ENCODE assay signal across 11 cellular contexts in the genomic region with DNA sequence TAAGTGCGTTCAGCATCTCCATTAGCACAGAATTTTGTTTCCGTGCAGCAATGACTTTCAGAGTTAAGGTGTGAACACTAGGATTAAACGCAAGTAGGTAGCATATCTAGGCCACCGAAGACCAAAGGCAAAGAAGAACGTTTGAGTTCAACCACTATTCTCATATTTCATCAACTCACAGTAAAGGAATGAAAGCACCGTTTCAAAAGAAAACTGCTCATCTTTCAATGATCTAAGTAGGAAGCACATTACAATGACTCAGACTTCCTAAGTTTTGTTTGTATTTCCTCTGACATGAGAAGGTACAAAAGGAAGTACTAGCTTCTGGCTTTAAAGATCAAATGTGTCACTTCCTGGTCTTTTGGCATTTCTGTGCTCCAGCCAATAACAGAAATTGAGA. TPM values are rescaled to one million over a fixed set of nuclear protein-coding genes. Genes with fewer than 3 reads are reported as not detected.
DNase-seq lines count a peak whose midpoint lies in the region; ATAC-seq and TF ChIP-seq lines count a peak whose summit lies in the region.
"Had no signal": no experiment of that assay in that cellular context is flagged by ENCODE, and none has a peak within 500 bp of the region (broad histone marks: within the 10 kb centered on the region; RNA-seq: fewer than 3 reads in every experiment).

No MANE protein-coding gene starts in this region.

- intact Hi-C loops in activated CD4-positive, alpha-beta T cell treated with anti-CD3 and anti-CD28 coated beads for 36 hours (cut with DNase I, micrococcal nuclease), result loop anchor here (1.0 to 5.0 kb wide), 6 partner anchors 14 to 180 kb away; partner anchors contain the start of gene SPPL3 (in 1 of the 2)

- POLR2A ChIA-PET in activated CD4-positive, alpha-beta T cell treated with anti-CD3 and anti-CD28 coated beads for 36 hours (lab: Charles Lee), result interaction anchor here (0.8 to 1.1 kb wide), 2 partner anchors 49 to 52 kb away, joined by 4 to 5 read pairs; no protein-coding TSS in a partner anchor
- POLR2A ChIA-PET in RWPE1 (lab: Yijun Ruan, JAX; ENCODE audit: low non-redundant PET), result no interaction called here

- no peaks in the 10 kb centered on the region for H3K27me3 Mint-ChIP-seq in activated CD4-positive, alpha-beta T cell treated with anti-CD3 and anti-CD28 coated beads for 36 hours
- no peaks in the 10 kb centered on the region for H3K27me3 Mint-ChIP-seq in endothelial cell (ENCODE audit: unreplicated experiment)
- no peaks in the 10 kb centered on the region for H3K27me3 Mint-ChIP-seq in mesothelial cell of epicardium (ENCODE audit: low read depth)

- TF ChIP-seq CTCF in RWPE1 (conservative IDR thresholded peaks at IDR 0.05; ENCODE audit: low read depth), result no peak
- no peak for TF ChIP-seq CTCF in endothelial cell (IDR thresholded peaks at IDR 0.05; ENCODE audit: unreplicated experiment)
- TF ChIP-seq CTCF in mesothelial cell of epicardium (IDR thresholded peaks at IDR 0.05; ENCODE audit: unreplicated experiment), result no peak

- CTCF ChIA-PET in activated CD4-positive, alpha-beta T cell treated with anti-CD3 and anti-CD28 coated beads for 36 hours (lab: Charles Lee), result interaction anchor here (1.1 to 1.6 kb wide), 4 partner anchors 9 to 221 kb away, joined by 3 to 7 read pairs (median 3); no protein-coding TSS in a partner anchor
- CTCF ChIA-PET in RWPE1 (lab: Yijun Ruan, JAX), result interaction anchor here (0.6 kb wide), 1 partner anchor 11 kb away, joined by 3 read pairs; no protein-coding TSS in a partner anchor

- no peak overlapping the region for H3K27ac ChIP-seq in RWPE1

- ATAC-seq in activated CD4-positive, alpha-beta T cell treated with anti-CD3 and anti-CD28 coated beads for 36 hours, result peak; percentile 92
- no peak for ATAC-seq in HG03342 (IDR thresholded peaks at IDR 0.05; ENCODE audit: unreplicated experiment)
- ATAC-seq: sciatic nerve had no signal

- H3K27ac Mint-ChIP-seq in activated CD4-positive, alpha-beta T cell treated with anti-CD3 and anti-CD28 coated beads for 36 hours, result peak overlapping the region; percentile 72
- H3K27ac Mint-ChIP-seq in endothelial cell (ENCODE audit: unreplicated experiment) (peak overlapping the region; percentile 86), mesothelial cell of epicardium (no peak overlapping the region)

- H3K4me1 Mint-ChIP-seq in activated CD4-positive, alpha-beta T cell treated with anti-CD3 and anti-CD28 coated beads for 36 hours, result peaks cover 37% of the 10 kb centered on the region
- H3K4me1 Mint-ChIP-seq in endothelial cell (ENCODE audit: unreplicated experiment) (peaks cover 29% of the 10 kb centered on the region), mesothelial cell of epicardium (no peaks in the 10 kb centered on the region)

- DNase-seq in activated CD4-positive, alpha-beta T cell treated with anti-CD3 and anti-CD28 coated beads for 36 hours, result peak; percentile 48
- no peak for DNase-seq in activated CD4-positive, alpha-beta T cell treated with anti-CD3 and anti-CD28 coated beads, Interleukin-2, amount 50 U/mL, for 1 hour
- peak; percentile 54 for DNase-seq in RWPE1 (ENCODE audit: low spot score)
- DNase-seq in endothelial cell (ENCODE audit: low spot score), result no peak
- DNase-seq in renal cortical epithelial cell (ENCODE audit: low read depth), result peak; percentile 47
- DNase-seq in mesothelial cell of epicardium (ENCODE audit: low spot score in 2 of 2, unreplicated experiment in 2 of 2), result no peak
- DNase-seq in germinal center (ENCODE audit: low spot score), result no peak
- DNase-seq: ACHN, NCI-H774 had no signal

- no peak overlapping the region for H3K4me3 Mint-ChIP-seq in activated CD4-positive, alpha-beta T cell treated with anti-CD3 and anti-CD28 coated beads for 36 hours
- no peak overlapping the region for H3K4me3 Mint-ChIP-seq in endothelial cell (ENCODE audit: unreplicated experiment)
- no peak overlapping the region for H3K4me3 Mint-ChIP-seq in mesothelial cell of epicardium

- peaks cover 26% of the 10 kb centered on the region for H3K36me3 Mint-ChIP-seq in activated CD4-positive, alpha-beta T cell treated with anti-CD3 and anti-CD28 coated beads for 36 hours (ENCODE audit: low read depth)
- H3K36me3 Mint-ChIP-seq in endothelial cell (ENCODE audit: low read depth, unreplicated experiment) (peaks cover 7% of the 10 kb centered on the region), mesothelial cell of epicardium (peaks cover 23% of the 10 kb centered on the region)

- H3K9me3 Mint-ChIP-seq in activated CD4-positive, alpha-beta T cell treated with anti-CD3 and anti-CD28 coated beads for 36 hours (ENCODE audit: low read depth), result peaks cover 2% of the 10 kb centered on the region
- H3K9me3 Mint-ChIP-seq in endothelial cell (ENCODE audit: unreplicated experiment) (no peaks in the 10 kb centered on the region), mesothelial cell of epicardium (no peaks in the 10 kb centered on the region)

RNA-seq across cellular contexts. Expression of gene ACADS, which starts 57.6 kb away (rescaled TPM):
- 10 to 100 TPM; 10.1 to 17.4 TPM for total RNA-seq in activated CD4-positive, alpha-beta T cell treated with anti-CD3 and anti-CD28 coated beads for 36 hours
- total RNA-seq in endothelial cell (ENCODE audit: unreplicated experiment), result 5.6 TPM
- 28.0 and 36.5 TPM in 2 replicates for total RNA-seq in renal cortical epithelial cell
- total RNA-seq in mesothelial cell of epicardium, result 11.9 to 12.8 TPM (median 11.9 TPM) in 3 replicates

Comparison
In these comparisons a context has a peak if more than half of its experiments do, and no peak if none do; other contexts are left out.
1. DNase-seq: peak in activated CD4-positive, alpha-beta T cell treated with anti-CD3 and anti-CD28 coated beads for 36 hours (single experiment), RWPE1 (single experiment) and renal cortical epithelial cell (single experiment); none in activated CD4-positive, alpha-beta T cell treated with anti-CD3 and anti-CD28 coated beads, Interleukin-2, amount 50 U/mL, for 1 hour (single experiment), endothelial cell (single experiment), mesothelial cell of epicardium (0 of 2) and germinal center (single experiment).